In the genomic region with DNA sequence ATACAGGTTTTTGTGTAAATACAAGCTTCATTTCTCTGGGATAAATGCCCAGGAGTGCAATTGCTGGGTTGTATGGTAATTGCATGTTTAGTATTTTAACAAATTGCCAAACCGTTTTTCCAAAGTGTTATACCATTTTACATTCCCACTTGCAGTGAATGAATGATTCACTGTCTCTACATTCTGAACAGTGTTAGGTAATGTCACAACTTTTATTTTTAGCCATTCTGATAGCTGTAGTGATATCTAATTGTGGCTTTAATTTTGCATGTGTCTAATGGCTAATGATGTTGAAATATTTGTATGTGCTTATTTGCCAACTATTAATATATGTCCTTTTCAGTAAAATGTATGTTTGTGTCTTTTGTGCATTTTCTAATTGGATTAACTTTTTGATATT, we compare ENCODE assay signal across 20 cellular contexts.
"Had no signal": no experiment of that assay in that cellular context is flagged by ENCODE, and none has a peak within 500 bp of the region (broad histone marks: within the 10 kb centered on the region; RNA-seq: fewer than 3 reads in every experiment).

No MANE protein-coding gene starts in this region.

- H3K9me3 ChIP-seq: SJSA1 had no signal

- H3K4me1 ChIP-seq: SJSA1 had no signal

- H3K27ac ChIP-seq: HL-60, KMS-11, RWPE1, SJSA1, SK-N-MC had no signal

- DNase-seq: Kasumi-1; NCI-H1048; NCI-H1436; NCI-H187; NCI-H2029; NCI-H2107; NCI-H2227 treated with DMSO at 0.1 percent for 48 hours; NCI-H524; NCI-H526 treated with DMSO at 0.1 percent for 48 hours; NCI-H748 treated with DMSO at 0.1 percent for 48 hours; NK-92 treated with Interleukin-12 subunit alpha and Interleukin-12 subunit beta, amount 100 ng/mL, for 24 hours; PC-3; SIG-M5 had no signal

- ATAC-seq: K562, Panc1, PC-3 had no signal

- H3K36me3 ChIP-seq: SJSA1 had no signal

- H3K4me3 ChIP-seq: K562, SJSA1, SK-N-MC had no signal
